9 cellular contexts compared by ENCODE assay signal in the genomic region with DNA sequence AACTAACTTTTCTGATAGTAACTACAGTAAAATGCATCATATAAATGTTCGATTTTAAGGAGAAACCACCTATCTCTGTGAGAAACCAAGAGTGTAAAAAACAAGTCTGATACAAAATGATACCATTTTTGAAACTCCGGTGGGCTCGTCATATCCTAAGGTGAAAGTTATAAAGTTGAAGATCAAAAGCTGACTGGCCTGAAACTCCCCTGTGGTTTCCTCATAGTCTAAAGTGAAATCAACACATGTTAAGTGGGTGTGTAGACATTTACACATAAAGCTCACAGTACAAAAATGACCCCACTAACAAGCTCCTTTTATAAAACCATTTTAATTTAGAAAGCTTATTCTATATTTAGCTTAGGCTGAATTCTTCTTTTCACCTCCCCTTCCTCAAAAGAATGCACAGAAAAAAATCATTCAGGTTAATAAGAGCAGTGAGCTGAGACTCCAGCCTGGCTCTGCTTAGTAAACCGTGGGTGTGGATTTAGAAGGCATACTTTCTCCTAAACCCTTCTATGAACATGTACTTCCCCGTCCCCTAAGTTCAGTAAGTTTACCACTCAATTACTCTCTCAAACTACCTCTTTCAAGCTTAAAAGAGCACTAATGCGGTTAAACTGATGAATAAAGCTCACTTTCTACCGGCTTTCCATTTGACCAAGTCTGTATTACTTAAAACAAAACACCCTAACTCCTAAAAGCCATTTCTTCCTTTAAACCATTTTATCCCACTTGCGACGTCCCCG. TPM values are rescaled to one million over a fixed set of nuclear protein-coding genes. Genes with fewer than 3 reads are reported as not detected.
A peak's percentile ranks its signal among the peaks of the same experiment; 100 is the strongest.
DNase-seq lines count a peak whose midpoint lies in the region; ATAC-seq and TF ChIP-seq lines count a peak whose summit lies in the region.
"Not testable (repeated sequence)": the region's sequence is repeated elsewhere in the genome, so short reads cannot be mapped to it uniquely, and the experiment has no call there.
"Had no signal": no experiment of that assay in that cellular context is flagged by ENCODE, and none has a peak within 500 bp of the region (broad histone marks: within the 10 kb centered on the region; RNA-seq: fewer than 3 reads in every experiment).

No MANE protein-coding gene starts in this region.

- POLR2A ChIA-PET in activated CD8-positive, alpha-beta T cell treated with anti-CD3 and anti-CD28 coated beads for 36 hours (lab: Charles Lee) = not testable (repeated sequence)

- not testable (repeated sequence) for H3K27me3 Mint-ChIP-seq in activated CD8-positive, alpha-beta T cell treated with anti-CD3 and anti-CD28 coated beads for 36 hours; central memory CD8-positive, alpha-beta T cell; stimulated activated naive CD8-positive, alpha-beta T cell treated with anti-CD3 and anti-CD28 coated beads, Interleukin-15, amount 100 ng/mL, for 72 hours

- DNase-seq in activated CD8-positive, alpha-beta T cell treated with anti-CD3 and anti-CD28 coated beads for 36 hours; central memory CD8-positive, alpha-beta T cell (ENCODE audit: low spot score in 2 of 2); stimulated activated naive CD8-positive, alpha-beta T cell treated with anti-CD3 and anti-CD28 coated beads, Interleukin-15, amount 100 ng/mL, for 72 hours: not testable (repeated sequence)

- H3K36me3 Mint-ChIP-seq in activated CD8-positive, alpha-beta T cell treated with anti-CD3 and anti-CD28 coated beads for 36 hours (ENCODE audit: low read depth); central memory CD8-positive, alpha-beta T cell (ENCODE audit: insufficient read depth): not testable (repeated sequence)

- intact Hi-C loops in activated CD8-positive, alpha-beta T cell treated with anti-CD3 and anti-CD28 coated beads for 36 hours (cut with micrococcal nuclease) = not testable (repeated sequence)

- H3K9me3 Mint-ChIP-seq in activated CD8-positive, alpha-beta T cell treated with anti-CD3 and anti-CD28 coated beads for 36 hours; central memory CD8-positive, alpha-beta T cell; stimulated activated naive CD8-positive, alpha-beta T cell treated with anti-CD3 and anti-CD28 coated beads, Interleukin-15, amount 100 ng/mL, for 72 hours: not testable (repeated sequence)

- not testable (repeated sequence) for H3K4me1 Mint-ChIP-seq in activated CD8-positive, alpha-beta T cell treated with anti-CD3 and anti-CD28 coated beads for 36 hours (ENCODE audit: low read depth); central memory CD8-positive, alpha-beta T cell; stimulated activated naive CD8-positive, alpha-beta T cell treated with anti-CD3 and anti-CD28 coated beads, Interleukin-15, amount 100 ng/mL, for 72 hours

- not testable (repeated sequence) for TF ChIP-seq CTCF in activated CD8-positive, alpha-beta T cell treated with anti-CD3 and anti-CD28 coated beads for 36 hours (IDR thresholded peaks at IDR 0.05)

- ATAC-seq in GM18498 (IDR thresholded peaks at IDR 0.05; ENCODE audit: unreplicated experiment) (peak; percentile 45), GM18870 (IDR thresholded peaks at IDR 0.05; ENCODE audit: unreplicated experiment) (peak; percentile 54), GM21723 (IDR thresholded peaks at IDR 0.05; ENCODE audit: unreplicated experiment) (peak; percentile 45), HG02885 (IDR thresholded peaks at IDR 0.05; ENCODE audit: poor library complexity, unreplicated experiment) (peak; percentile 39), HG03432 (IDR thresholded peaks at IDR 0.05; ENCODE audit: unreplicated experiment) (peak; percentile 35)
- peak; percentile 45 for ATAC-seq in activated CD8-positive, alpha-beta T cell treated with anti-CD3 and anti-CD28 coated beads for 36 hours
- peak; percentile 45 for ATAC-seq in central memory CD8-positive, alpha-beta T cell (replicated peaks; ENCODE audit: extremely low read depth, poor library complexity, severe bottlenecking)
- ATAC-seq in stimulated activated naive CD8-positive, alpha-beta T cell treated with anti-CD3 and anti-CD28 coated beads, Interleukin-15, amount 100 ng/mL, for 72 hours = peak; percentile 60

- not testable (repeated sequence) for H3K4me3 Mint-ChIP-seq in activated CD8-positive, alpha-beta T cell treated with anti-CD3 and anti-CD28 coated beads for 36 hours; central memory CD8-positive, alpha-beta T cell; stimulated activated naive CD8-positive, alpha-beta T cell treated with anti-CD3 and anti-CD28 coated beads, Interleukin-15, amount 100 ng/mL, for 72 hours

- CTCF ChIA-PET in activated CD8-positive, alpha-beta T cell treated with anti-CD3 and anti-CD28 coated beads for 36 hours (lab: Charles Lee) = not testable (repeated sequence)

- not testable (repeated sequence) for H3K27ac Mint-ChIP-seq in activated CD8-positive, alpha-beta T cell treated with anti-CD3 and anti-CD28 coated beads for 36 hours; central memory CD8-positive, alpha-beta T cell (ENCODE audit: low read depth); stimulated activated naive CD8-positive, alpha-beta T cell treated with anti-CD3 and anti-CD28 coated beads, Interleukin-15, amount 100 ng/mL, for 72 hours

RNA-seq across cellular contexts. Expression of a gene that starts 57.9 kb away (rescaled TPM):
- 1 to 10 TPM; 4.9 to 7.4 TPM for total RNA-seq in activated CD8-positive, alpha-beta T cell treated with anti-CD3 and anti-CD28 coated beads for 36 hours
- total RNA-seq: HT-29 had no signal
